Comparison of ENCODE assay signal across 23 cellular contexts in the genomic region with DNA sequence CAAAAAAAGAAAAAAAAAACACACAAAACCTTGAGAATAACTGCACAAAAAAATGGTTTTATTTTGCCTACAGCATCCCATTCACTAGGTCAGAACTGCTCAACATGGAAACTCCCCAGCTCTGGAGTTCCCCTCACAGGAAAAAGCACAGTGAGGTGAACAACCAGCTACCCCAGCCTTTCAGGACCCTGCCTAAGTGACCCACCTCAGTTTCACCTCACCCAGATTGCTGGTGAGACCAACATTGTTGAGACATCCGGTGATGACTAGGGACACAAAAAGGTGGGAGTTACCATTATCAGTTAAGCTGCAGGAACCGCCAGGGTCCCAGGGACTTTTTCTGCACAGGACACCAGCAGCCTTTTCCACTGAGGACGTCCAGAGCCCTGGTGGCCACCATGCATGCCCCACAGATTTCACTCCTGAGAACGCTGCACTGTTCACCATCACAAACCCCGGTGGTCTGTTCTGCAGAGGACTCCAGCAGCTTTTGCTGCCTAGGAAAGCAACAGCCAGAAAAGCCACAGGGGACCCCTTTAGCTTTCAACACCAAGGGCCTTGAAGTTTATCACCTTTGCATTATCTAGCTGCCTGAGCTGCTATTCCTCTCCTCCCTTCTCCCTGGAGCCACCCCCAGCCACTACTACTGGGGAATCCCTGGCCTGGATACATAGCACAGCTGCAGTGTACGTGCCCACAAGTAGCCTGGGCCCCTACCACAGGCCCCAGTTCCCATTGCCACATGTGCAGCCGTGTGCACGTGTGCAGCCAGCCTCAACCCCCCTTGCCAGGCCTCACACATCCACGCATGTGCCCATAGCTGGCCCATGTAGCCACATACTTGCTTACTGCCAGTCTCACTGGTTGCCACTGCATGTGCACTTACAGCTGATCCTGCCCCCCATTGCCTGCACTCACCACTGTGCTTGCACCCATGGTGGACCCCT.
DNase-seq lines count a peak whose midpoint lies in the region; ATAC-seq and TF ChIP-seq lines count a peak whose summit lies in the region.
"Had no signal": no experiment of that assay in that cellular context is flagged by ENCODE, and none has a peak within 500 bp of the region (broad histone marks: within the 10 kb centered on the region; RNA-seq: fewer than 3 reads in every experiment).

No MANE protein-coding gene starts in this region.

- no peak overlapping the region for H3K27ac Mint-ChIP-seq in natural killer cell treated with Interleukin-12 subunit alpha and Interleukin-12 subunit beta and Interleukin-15 and Interleukin-18, amount 100 ng/mL, for 72 hours
- H3K27ac Mint-ChIP-seq in natural killer cell (no peak overlapping the region), endodermal cell (no peak overlapping the region)
- H3K27ac Mint-ChIP-seq in stimulated activated memory B cell treated with anti-CD40 and anti-IgM and Interleukin-4, amounts not matched to agents 10 μg/mL and 1 μg/mL and 100 μg/mL, for 72 hours = no peak overlapping the region
- H3K27ac Mint-ChIP-seq in activated T-helper 2 cell treated with anti-CD3 and anti-CD28 coated beads, Interferon-gamma antibody, Interleukin-2, Interleukin-4, amounts not matched to agents 10 μg/mL and 5 μg/mL and 100 μg/mL, durations not matched to agents 14 hours and 24 hours and 36 hours = no peak overlapping the region

- H3K4me1 ChIP-seq in endodermal cell (ENCODE audit: control insufficient read depth, insufficient read depth, low read length) = no peaks in the 10 kb centered on the region

- peaks cover 12 to 14% of the 10 kb centered on the region in 2 donors for H3K27me3 Mint-ChIP-seq in natural killer cell treated with Interleukin-12 subunit alpha and Interleukin-12 subunit beta and Interleukin-15 and Interleukin-18, amount 100 ng/mL, for 72 hours
- H3K27me3 Mint-ChIP-seq in natural killer cell (ENCODE audit: low read depth in 2 of 2) (peaks cover 15 to 17% of the 10 kb centered on the region in 2 donors), endodermal cell (ENCODE audit: insufficient read depth) (no peaks in the 10 kb centered on the region)
- peaks cover 34% of the 10 kb centered on the region for H3K27me3 Mint-ChIP-seq in stimulated activated memory B cell treated with anti-CD40 and anti-IgM and Interleukin-4, amounts not matched to agents 10 μg/mL and 1 μg/mL and 100 μg/mL, for 72 hours
- peaks cover 55% of the 10 kb centered on the region for H3K27me3 Mint-ChIP-seq in activated T-helper 2 cell treated with anti-CD3 and anti-CD28 coated beads, Interferon-gamma antibody, Interleukin-2, Interleukin-4, amounts not matched to agents 10 μg/mL and 5 μg/mL and 100 μg/mL, durations not matched to agents 14 hours and 24 hours and 36 hours (ENCODE audit: low read depth)

- no peaks in the 10 kb centered on the region for H3K9me3 Mint-ChIP-seq in natural killer cell treated with Interleukin-12 subunit alpha and Interleukin-12 subunit beta and Interleukin-15 and Interleukin-18, amount 100 ng/mL, for 72 hours
- no peaks in the 10 kb centered on the region for H3K9me3 Mint-ChIP-seq in natural killer cell
- peaks cover 39% of the 10 kb centered on the region for H3K9me3 Mint-ChIP-seq in endodermal cell
- no peaks in the 10 kb centered on the region for H3K9me3 Mint-ChIP-seq in stimulated activated memory B cell treated with anti-CD40 and anti-IgM and Interleukin-4, amounts not matched to agents 10 μg/mL and 1 μg/mL and 100 μg/mL, for 72 hours
- no peaks in the 10 kb centered on the region for H3K9me3 Mint-ChIP-seq in activated T-helper 2 cell treated with anti-CD3 and anti-CD28 coated beads, Interferon-gamma antibody, Interleukin-2, Interleukin-4, amounts not matched to agents 10 μg/mL and 5 μg/mL and 100 μg/mL, durations not matched to agents 14 hours and 24 hours and 36 hours

- H3K4me1 Mint-ChIP-seq in natural killer cell treated with Interleukin-12 subunit alpha and Interleukin-12 subunit beta and Interleukin-15 and Interleukin-18, amount 100 ng/mL, for 72 hours (ENCODE audit: low read depth in 2 of 2) = peaks cover 0 to 5% of the 10 kb centered on the region in 2 donors
- no peaks in the 10 kb centered on the region for H3K4me1 Mint-ChIP-seq in natural killer cell
- H3K4me1 Mint-ChIP-seq in endodermal cell = peaks cover 18% of the 10 kb centered on the region
- no peaks in the 10 kb centered on the region for H3K4me1 Mint-ChIP-seq in stimulated activated memory B cell treated with anti-CD40 and anti-IgM and Interleukin-4, amounts not matched to agents 10 μg/mL and 1 μg/mL and 100 μg/mL, for 72 hours
- H3K4me1 Mint-ChIP-seq in activated T-helper 2 cell treated with anti-CD3 and anti-CD28 coated beads, Interferon-gamma antibody, Interleukin-2, Interleukin-4, amounts not matched to agents 10 μg/mL and 5 μg/mL and 100 μg/mL, durations not matched to agents 14 hours and 24 hours and 36 hours (ENCODE audit: low read depth) = peaks cover 7% of the 10 kb centered on the region

- WGBS in endodermal cell (ENCODE audit: insufficient coverage in 1 of 2, insufficient read length in 1 of 2), 2 experiments = 76 to 81% methylated on average over 8 to 9 of the region's 9 CpGs

- no peaks in the 10 kb centered on the region for H3K36me3 Mint-ChIP-seq in natural killer cell treated with Interleukin-12 subunit alpha and Interleukin-12 subunit beta and Interleukin-15 and Interleukin-18, amount 100 ng/mL, for 72 hours
- H3K36me3 Mint-ChIP-seq in natural killer cell (no peaks in the 10 kb centered on the region), endodermal cell (ENCODE audit: low read depth) (peaks cover 6% of the 10 kb centered on the region)
- H3K36me3 Mint-ChIP-seq in stimulated activated memory B cell treated with anti-CD40 and anti-IgM and Interleukin-4, amounts not matched to agents 10 μg/mL and 1 μg/mL and 100 μg/mL, for 72 hours = no peaks in the 10 kb centered on the region
- no peaks in the 10 kb centered on the region for H3K36me3 Mint-ChIP-seq in activated T-helper 2 cell treated with anti-CD3 and anti-CD28 coated beads, Interferon-gamma antibody, Interleukin-2, Interleukin-4, amounts not matched to agents 10 μg/mL and 5 μg/mL and 100 μg/mL, durations not matched to agents 14 hours and 24 hours and 36 hours (ENCODE audit: low read depth)

- no peak for DNase-seq in natural killer cell treated with Interleukin-12 subunit alpha and Interleukin-12 subunit beta and Interleukin-15 and Interleukin-18, amount 100 ng/mL, for 72 hours (ENCODE audit: low spot score)
- DNase-seq in natural killer cell (no peak), endodermal cell (peak; percentile 78), DMS 273 treated with DMSO at 0.1 percent for 48 hours (lab: John Stamatoyannopoulos, UW) (no peak)
- DNase-seq in activated T-helper 2 cell treated with anti-CD3 and anti-CD28 coated beads, Interferon-gamma antibody, Interleukin-2, Interleukin-4, amounts not matched to agents 10 μg/mL and 5 μg/mL and 100 μg/mL, durations not matched to agents 14 hours and 24 hours and 36 hours (ENCODE audit: low spot score) = no peak
- DNase-seq: AML-193, DMS79 treated with DMSO at 0.1 percent for 48 hours, KG1, NCI-H1417, NCI-H187 treated with DMSO at 0.1 percent for 48 hours, NCI-H2227 treated with DMSO at 0.1 percent for 48 hours, NCI-H524, NCI-H82, PC-3, RPMI8226, SIG-M5 had no signal

- no peak overlapping the region for H3K4me3 ChIP-seq in endodermal cell (ENCODE audit: low read length)

- H3K4me3 Mint-ChIP-seq in natural killer cell treated with Interleukin-12 subunit alpha and Interleukin-12 subunit beta and Interleukin-15 and Interleukin-18, amount 100 ng/mL, for 72 hours = no peak overlapping the region
- H3K4me3 Mint-ChIP-seq in natural killer cell = no peak overlapping the region
- no peak overlapping the region for H3K4me3 Mint-ChIP-seq in endodermal cell
- H3K4me3 Mint-ChIP-seq in stimulated activated memory B cell treated with anti-CD40 and anti-IgM and Interleukin-4, amounts not matched to agents 10 μg/mL and 1 μg/mL and 100 μg/mL, for 72 hours = no peak overlapping the region
- no peak overlapping the region for H3K4me3 Mint-ChIP-seq in activated T-helper 2 cell treated with anti-CD3 and anti-CD28 coated beads, Interferon-gamma antibody, Interleukin-2, Interleukin-4, amounts not matched to agents 10 μg/mL and 5 μg/mL and 100 μg/mL, durations not matched to agents 14 hours and 24 hours and 36 hours (ENCODE audit: low read depth)

- TF ChIP-seq CTCF in natural killer cell (IDR thresholded peaks at IDR 0.05) = no peak
- no peak for TF ChIP-seq CTCF in endodermal cell (conservative IDR thresholded peaks at IDR 0.05)

- peak; percentile 11 to 32 for ATAC-seq in natural killer cell treated with Interleukin-12 subunit alpha and Interleukin-12 subunit beta and Interleukin-15 and Interleukin-18, amount 100 ng/mL, for 72 hours
- ATAC-seq in natural killer cell = no peak
- ATAC-seq in HG02852 (IDR thresholded peaks at IDR 0.05; ENCODE audit: unreplicated experiment) = peak; percentile 62
- peak; percentile 20 for ATAC-seq in stimulated activated memory B cell treated with anti-CD40 and anti-IgM and Interleukin-4, amounts not matched to agents 10 μg/mL and 1 μg/mL and 100 μg/mL, for 72 hours
- ATAC-seq in GM18519 (IDR thresholded peaks at IDR 0.05; ENCODE audit: low FRiP score, unreplicated experiment) = no peak
- ATAC-seq: HCT116, HepG2, PC-3 had no signal

- no peak overlapping the region for H3K9ac ChIP-seq in endodermal cell (ENCODE audit: extremely low read depth, low read length, poor library complexity, severe bottlenecking)

- peaks cover 25% of the 10 kb centered on the region for H3K9me3 ChIP-seq in endodermal cell (ENCODE audit: control insufficient read depth, low read length)

- intact Hi-C loops in natural killer cell (cut with micrococcal nuclease) = no loop called here
- intact Hi-C loops in activated T-helper 2 cell treated with anti-CD3 and anti-CD28 coated beads, Interferon-gamma antibody, Interleukin-2, Interleukin-4, amounts not matched to agents 10 μg/mL and 5 μg/mL and 100 μg/mL, durations not matched to agents 14 hours and 24 hours and 36 hours (cut with micrococcal nuclease) = no loop called here

- H3K27me3 ChIP-seq in endodermal cell (ENCODE audit: control insufficient read depth, insufficient read depth, low read length, poor library complexity, severe bottlenecking) = no peaks in the 10 kb centered on the region

- H3K36me3 ChIP-seq in endodermal cell (ENCODE audit: control insufficient read depth, insufficient read depth, low read length) = no peaks in the 10 kb centered on the region

- H3K27ac ChIP-seq in endodermal cell (ENCODE audit: low read depth, low read length) = no peak overlapping the region
- H3K27ac ChIP-seq: 22Rv1, C4-2B had no signal

Comparison
In these comparisons a context has a peak if more than half of its experiments do, and no peak if none do; other contexts are left out.
1. ATAC-seq: peak in natural killer cell treated with Interleukin-12 subunit alpha and Interleukin-12 subunit beta and Interleukin-15 and Interleukin-18, amount 100 ng/mL, for 72 hours (2 of 2), HG02852 (single experiment) and stimulated activated memory B cell treated with anti-CD40 and anti-IgM and Interleukin-4, amounts not matched to agents 10 μg/mL and 1 μg/mL and 100 μg/mL, for 72 hours (single experiment); none in natural killer cell (0 of 3) and GM18519 (single experiment).